ENCODE assay signal across 27 cellular contexts in genomic region chr13:76586842-76587241, GRCh38.
"Had no signal": no experiment of that assay in that cellular context is flagged by ENCODE, and none has a peak within 500 bp of the region (broad histone marks: within the 10 kb centered on the region; RNA-seq: fewer than 3 reads in every experiment).

No MANE protein-coding gene starts in this region.

- H3K27ac ChIP-seq: colonic mucosa, coronary artery, dorsolateral prefrontal cortex, epithelial cell of prostate, esophagus muscularis mucosa, esophagus squamous epithelium, foreskin keratinocyte, gastrocnemius medialis, gastroesophageal sphincter, heart left ventricle, heart right ventricle, hepatocyte had no signal

- H3K27ac Mint-ChIP-seq: dendritic cell treated with granulocyte-macrophage colony-stimulating factor and Interleukin-4, amounts not matched to agents 40 ng/mL and 50 ng/mL, for 4 days; effector memory CD8-positive, alpha-beta T cell; endodermal cell had no signal

- H3K4me3 ChIP-seq: colonic mucosa, coronary artery, dorsolateral prefrontal cortex, esophagus muscularis mucosa, esophagus squamous epithelium, gastrocnemius medialis, gastroesophageal sphincter, heart left ventricle, heart right ventricle, hepatocyte had no signal

- H3K9me3 Mint-ChIP-seq: dendritic cell treated with granulocyte-macrophage colony-stimulating factor and Interleukin-4, amounts not matched to agents 40 ng/mL and 50 ng/mL, for 4 days; endodermal cell had no signal

- H3K4me1 ChIP-seq: colonic mucosa, esophagus muscularis mucosa, esophagus squamous epithelium, foreskin keratinocyte, gastrocnemius medialis, gastroesophageal sphincter, heart left ventricle, heart right ventricle had no signal

- H3K9me3 ChIP-seq: colonic mucosa, esophagus muscularis mucosa, esophagus squamous epithelium, gastrocnemius medialis, gastroesophageal sphincter, heart left ventricle had no signal

- H3K36me3 ChIP-seq: colonic mucosa, esophagus muscularis mucosa, esophagus squamous epithelium, gastrocnemius medialis, gastroesophageal sphincter, heart left ventricle, heart right ventricle had no signal

- FAIRE-seq: endothelial cell of umbilical vein had no signal

- H3K27me3 ChIP-seq: colonic mucosa, dorsolateral prefrontal cortex, esophagus muscularis mucosa, esophagus squamous epithelium, foreskin keratinocyte, gastrocnemius medialis, gastroesophageal sphincter, heart left ventricle, hepatocyte had no signal

- ATAC-seq: effector memory CD8-positive, alpha-beta T cell; esophagus mucosa; foreskin keratinocyte; gastrocnemius medialis; gastroesophageal sphincter; heart left ventricle; heart right ventricle had no signal

- DNase-seq: colonic mucosa; cortex of kidney; dermis blood vessel endothelial cell; dorsolateral prefrontal cortex; effector CD4-positive, alpha-beta T cell; effector CD8-positive, alpha-beta T cell; effector memory CD4-positive, alpha-beta T cell; effector memory CD8-positive, alpha-beta T cell; endodermal cell; erythroblast; esophagus squamous epithelium; foreskin fibroblast; foreskin keratinocyte; foreskin melanocyte; gastrocnemius medialis; glutamatergic neuron; head of caudate nucleus; heart left ventricle; heart right ventricle had no signal

- H3K27me3 Mint-ChIP-seq: effector memory CD8-positive, alpha-beta T cell had no signal

- H3K4me1 Mint-ChIP-seq: endodermal cell had no signal

- H3K4me3 Mint-ChIP-seq: dendritic cell treated with granulocyte-macrophage colony-stimulating factor and Interleukin-4, amounts not matched to agents 40 ng/mL and 50 ng/mL, for 4 days; effector memory CD8-positive, alpha-beta T cell; endodermal cell had no signal

- H3K4me2 ChIP-seq: hepatocyte had no signal
